Comparison of ENCODE assay signal across 16 cellular contexts in genomic region chr11:104979839-104980238, GRCh38. TPM values are rescaled to one million over a fixed set of nuclear protein-coding genes. Genes with fewer than 3 reads are reported as not detected.
DNase-seq lines count a peak whose midpoint lies in the region; ATAC-seq and TF ChIP-seq lines count a peak whose summit lies in the region.
"Had no signal": no experiment of that assay in that cellular context is flagged by ENCODE, and none has a peak within 500 bp of the region (broad histone marks: within the 10 kb centered on the region; RNA-seq: fewer than 3 reads in every experiment).

No MANE protein-coding gene starts in this region.

- H3K9ac ChIP-seq in neural cell (ENCODE audit: low read length) = no peak overlapping the region
- H3K9ac ChIP-seq: BLaER1 had no signal

- no peaks in the 10 kb centered on the region for H4K20me1 ChIP-seq in neural cell (ENCODE audit: insufficient read depth)
- H4K20me1 ChIP-seq: BLaER1 had no signal

- no peak overlapping the region for H3K4me3 ChIP-seq in neural cell (ENCODE audit: low read length)
- H3K4me3 ChIP-seq: BLaER1 had no signal

- H3K79me2 ChIP-seq in neural cell (replicated peaks; ENCODE audit: insufficient read depth, low read length) = no peaks in the 10 kb centered on the region

- H3K9me2 ChIP-seq in neural cell (ENCODE audit: insufficient read depth, low read length) = no peaks in the 10 kb centered on the region

- no peaks in the 10 kb centered on the region for H3K9me3 ChIP-seq in neural cell (ENCODE audit: low read length)
- H3K9me3 ChIP-seq: BLaER1 had no signal

- H3K4me2 ChIP-seq in neural cell (ENCODE audit: low read length) = no peak overlapping the region
- H3K4me2 ChIP-seq: BLaER1 had no signal

- no peaks in the 10 kb centered on the region for H3K27me3 ChIP-seq in neural cell (ENCODE audit: insufficient read depth, low read depth, low read length)
- H3K27me3 ChIP-seq: BLaER1 had no signal

- no peak for TF ChIP-seq RAD21 in neural cell (conservative IDR thresholded peaks at IDR 0.05)

- peak; percentile 56 for ATAC-seq in HG03097 (IDR thresholded peaks at IDR 0.05; ENCODE audit: low FRiP score, unreplicated experiment)

- no peak for TF ChIP-seq CTCF in neural cell (IDR thresholded peaks at IDR 0.05; ENCODE audit: poor library complexity, severe bottlenecking)

- TF ChIP-seq EP300 in neural cell (conservative IDR thresholded peaks at IDR 0.05; ENCODE audit: poor library complexity, severe bottlenecking) = peak; percentile 32

- DNase-seq in DMS53 (lab: John Stamatoyannopoulos, UW) = peak; percentile 58
- DNase-seq in NCI-H510A treated with DMSO at 0.1 percent for 48 hours (lab: John Stamatoyannopoulos, UW) = peak; percentile 84
- DNase-seq in cardiac septum (ENCODE audit: low spot score) = no peak
- DNase-seq in NCI-H2196 treated with DMSO at 0.1 percent for 48 hours (lab: John Stamatoyannopoulos, UW; ENCODE audit: unreplicated experiment) = no peak
- DNase-seq in NCI-H1092 (lab: John Stamatoyannopoulos, UW) = no peak
- DNase-seq: 8988T; CD4-positive, alpha-beta memory T cell; DMS153; H9 had no signal

- H3K27ac ChIP-seq in neural cell (ENCODE audit: low read length) = no peak overlapping the region
- H3K27ac ChIP-seq: BLaER1, HL-60 had no signal

- intact Hi-C loops in cardiac septum (cut with DNase I) = no loop called here

- no peaks in the 10 kb centered on the region for H3K36me3 ChIP-seq in neural cell (ENCODE audit: insufficient read depth, low read length)
- H3K36me3 ChIP-seq: BLaER1 had no signal

- H3F3A ChIP-seq in neural cell (ENCODE audit: insufficient read depth, low read length, poor library complexity, severe bottlenecking) = no peaks in the 10 kb centered on the region

- H2AFZ ChIP-seq in neural cell (ENCODE audit: low read depth, low read length) = no peak overlapping the region

TF ChIP-seq in neural cell, 6 proteins besides CTCF, POLR2A, EP300 and RAD21:
- no peak for TF ChIP-seq MXI1 (conservative IDR thresholded peaks at IDR 0.05; ENCODE audit: poor library complexity, severe bottlenecking)
- no peak for TF ChIP-seq EZH2 (IDR thresholded peaks at IDR 0.05; ENCODE audit: borderline replicate concordance, insufficient read depth, low read length, poor library complexity, severe bottlenecking)
- TF ChIP-seq POLR2AphosphoS5 (IDR thresholded peaks at IDR 0.05) = no peak
- TF ChIP-seq SMC3 (conservative IDR thresholded peaks at IDR 0.05; ENCODE audit: poor library complexity) = no peak
- TF ChIP-seq TAF1 (IDR thresholded peaks at IDR 0.05; ENCODE audit: low read depth) = no peak
- no peak for TF ChIP-seq REST (IDR thresholded peaks at IDR 0.05; ENCODE audit: borderline replicate concordance)
TF ChIP-seq in neural cell: peak in this region for 0.

RNA-seq across cellular contexts. Expression of gene CASP4, which starts 11.5 kb away (rescaled TPM):
- not detected in 2 replicates for polyA plus RNA-seq in neural cell
- not detected in 2 replicates for polyA minus RNA-seq in neural cell
- 17.1 TPM for total RNA-seq in cardiac septum
- total RNA-seq: H1, H9 had no signal

RNA-seq across cellular contexts. Expression of gene CASP5, which starts 43.1 kb away (rescaled TPM):
- not detected in 2 replicates for polyA plus RNA-seq in neural cell
- polyA minus RNA-seq in neural cell = not detected in 2 replicates
- not detected for total RNA-seq in cardiac septum
- total RNA-seq: A673; CD4-positive, alpha-beta memory T cell; H1; H9; HT1080 had no signal
- polyA plus RNA-seq: CD4-positive, alpha-beta memory T cell; H1 had no signal

RNA-seq across cellular contexts. Expression of gene CASP1, which starts 55.1 kb away (rescaled TPM):
- polyA plus RNA-seq in neural cell = not detected in 2 replicates
- polyA minus RNA-seq in neural cell = not detected in 2 replicates
- total RNA-seq in cardiac septum = 7.1 TPM
- total RNA-seq: H1, H9 had no signal
- polyA plus RNA-seq: H1 had no signal

Comparison
In these comparisons a context has a peak if more than half of its experiments do, and no peak if none do; other contexts are left out.
1. DNase-seq: peak in DMS53 (single experiment) and NCI-H510A treated with DMSO at 0.1 percent for 48 hours (single experiment); none in cardiac septum (single experiment), NCI-H2196 treated with DMSO at 0.1 percent for 48 hours (single experiment) and NCI-H1092 (single experiment).